25 cellular contexts compared by ENCODE assay signal in the genomic region with DNA sequence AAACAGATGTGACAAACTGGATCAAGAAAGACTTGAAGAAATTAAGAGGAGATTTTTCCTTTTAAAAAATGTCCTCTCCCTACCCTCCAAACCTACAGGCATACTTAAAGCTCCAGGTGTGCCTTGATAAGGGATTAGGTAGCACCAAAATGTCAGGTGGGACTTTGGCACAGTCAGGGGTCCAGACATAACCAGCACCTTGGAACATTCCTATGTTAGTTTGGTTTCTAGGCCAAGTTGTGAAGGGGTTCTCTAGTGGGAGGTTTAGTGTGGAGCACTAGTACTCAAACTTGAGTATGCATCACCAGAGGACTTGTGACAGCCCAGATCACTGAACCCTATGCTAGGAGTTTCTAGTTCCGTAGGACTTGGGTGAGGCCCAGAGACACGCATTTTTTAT. TPM values are rescaled to one million over a fixed set of nuclear protein-coding genes. Genes with fewer than 3 reads are reported as not detected.
"Had no signal": no experiment of that assay in that cellular context is flagged by ENCODE, and none has a peak within 500 bp of the region (broad histone marks: within the 10 kb centered on the region; RNA-seq: fewer than 3 reads in every experiment).

No MANE protein-coding gene starts in this region.

- H3K4me3 Mint-ChIP-seq: effector memory CD8-positive, alpha-beta T cell; naive thymus-derived CD4-positive, alpha-beta T cell had no signal

- H3K27ac ChIP-seq: coronary artery, esophagus squamous epithelium, gastrocnemius medialis, heart right ventricle, left lung, lower lobe of right lung had no signal

- H3K36me3 Mint-ChIP-seq: naive thymus-derived CD4-positive, alpha-beta T cell had no signal

- H3K9me3 ChIP-seq: esophagus squamous epithelium, gastrocnemius medialis, heart right ventricle, left lung, lower lobe of right lung had no signal

- H3K9me3 Mint-ChIP-seq: effector memory CD8-positive, alpha-beta T cell; naive thymus-derived CD4-positive, alpha-beta T cell had no signal

- H3K27me3 ChIP-seq: esophagus squamous epithelium, gastrocnemius medialis, left lung had no signal

- H3K4me3 ChIP-seq: coronary artery, esophagus squamous epithelium, gastrocnemius medialis, heart right ventricle, left lung, lower lobe of right lung had no signal

- H3K36me3 ChIP-seq: esophagus squamous epithelium, gastrocnemius medialis, heart right ventricle, left lung, lower lobe of right lung had no signal

- H3K4me1 ChIP-seq: gastrocnemius medialis had no signal

- DNase-seq: effector CD8-positive, alpha-beta T cell; effector memory CD8-positive, alpha-beta T cell; esophagus squamous epithelium; foreskin fibroblast; foreskin melanocyte; gastrocnemius medialis; glutamatergic neuron; head of caudate nucleus; heart right ventricle; hippocampal formation; left cardiac atrium; left lung; left ventricle myocardium superior; lower lobe of right lung; mesenchymal stem cell; midbrain; naive thymus-derived CD4-positive, alpha-beta T cell had no signal

- H3K27ac Mint-ChIP-seq: effector memory CD8-positive, alpha-beta T cell; naive thymus-derived CD4-positive, alpha-beta T cell had no signal

RNA-seq across cellular contexts. Expression of a gene that starts 13.9 kb away (rescaled TPM):
- total RNA-seq: chondrocyte, dermis microvascular lymphatic vessel endothelial cell, endothelial cell of umbilical vein, gastrocnemius medialis, glomerular endothelial cell, left cardiac atrium, lung microvascular endothelial cell had no signal
- polyA plus RNA-seq: endothelial cell of umbilical vein; heart right ventricle; naive thymus-derived CD4-positive, alpha-beta T cell had no signal

RNA-seq across cellular contexts. Expression of a gene that starts 47.0 kb away (rescaled TPM):
- total RNA-seq: chondrocyte, dermis microvascular lymphatic vessel endothelial cell, endothelial cell of umbilical vein, epithelial cell of proximal tubule, glomerular endothelial cell, kidney epithelial cell, lung microvascular endothelial cell had no signal
- polyA plus RNA-seq: endothelial cell of umbilical vein had no signal
